In the genomic region with DNA sequence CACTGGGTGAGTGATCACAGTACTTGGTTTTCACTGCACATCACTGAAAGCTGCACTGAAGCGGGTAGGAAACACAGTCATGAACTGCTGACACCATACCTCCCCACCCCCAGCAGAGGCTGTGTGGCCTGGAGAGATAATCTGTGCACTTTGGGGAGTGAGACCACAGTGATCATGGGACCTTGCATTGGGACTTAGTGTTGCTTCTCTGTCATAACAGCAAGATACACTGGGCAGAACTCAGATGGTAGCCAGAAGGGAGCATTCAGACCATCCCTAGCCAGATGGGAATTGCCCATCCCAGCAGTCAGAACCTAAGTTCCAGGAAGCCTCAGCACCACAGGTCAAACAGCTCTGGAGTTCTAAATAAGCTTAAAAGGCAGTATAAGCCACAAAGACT, we compare ENCODE assay signal across 2 cellular contexts.
TF ChIP-seq lines count a peak whose summit lies in the region.

No MANE protein-coding gene starts in this region.

TF ChIP-seq in IMR-90, 13 proteins besides CTCF, POLR2A, EP300 and RAD21:
- TF ChIP-seq NFE2L2 (IDR thresholded peaks at IDR 0.05; ENCODE audit: low read depth, low read length): no peak
- TF ChIP-seq RCOR1 (IDR thresholded peaks at IDR 0.05; ENCODE audit: insufficient replicate concordance, low read length): no peak
- no peak for TF ChIP-seq CHD1 (IDR thresholded peaks at IDR 0.05; ENCODE audit: low read depth, low read length)
- no peak for TF ChIP-seq RFX5 (IDR thresholded peaks at IDR 0.05; ENCODE audit: low read depth, low read length)
- no peak for TF ChIP-seq SMC3 (IDR thresholded peaks at IDR 0.05; ENCODE audit: low read depth, low read length)

TF ChIP-seq in H1, 55 proteins besides CTCF, POLR2A, EP300 and RAD21:
- TF ChIP-seq GTF2F1 (IDR thresholded peaks at IDR 0.05; ENCODE audit: borderline replicate concordance, low read depth, low read length) (no peak), PHF8 (conservative IDR thresholded peaks at IDR 0.05; ENCODE audit: low read depth, low read length) (no peak), BRCA1 (IDR thresholded peaks at IDR 0.05; ENCODE audit: low read depth, low read length) (no peak), CREB1 (IDR thresholded peaks at IDR 0.05) (no peak)
TF ChIP-seq in H1: peak in this region for 0.
